ENCODE assay signal across 8 cellular contexts in genomic region chr6:139373154-139373927, GRCh38. TPM values are rescaled to one million over a fixed set of nuclear protein-coding genes. Genes with fewer than 3 reads are reported as not detected.
DNase-seq lines count a peak whose midpoint lies in the region; ATAC-seq and TF ChIP-seq lines count a peak whose summit lies in the region.

No MANE protein-coding gene starts in this region.

- peak in 5 of 6 experiments; percentile 16 to 56 (median 31) for TF ChIP-seq CTCF in Peyer's patch (IDR thresholded peaks at IDR 0.05)
- TF ChIP-seq CTCF in foreskin fibroblast (IDR thresholded peaks at IDR 0.05; ENCODE audit: low read depth, low read length): peak; percentile 7

- H3K9me3 ChIP-seq in Peyer's patch: no peaks in the 10 kb centered on the region

- peaks cover 0 to 15% (median 5%) of the 10 kb centered on the region in 4 donors for H3K4me1 ChIP-seq in Peyer's patch

- peaks cover 0 to 16% (median 0%) of the 10 kb centered on the region in 3 donors for H3K36me3 ChIP-seq in Peyer's patch

- H3K27ac ChIP-seq in Peyer's patch: peak overlapping the region; percentile 95 to 97 (median 96)
- H3K27ac ChIP-seq in temporal lobe (ENCODE audit: low read depth, low read length): peak overlapping the region; percentile 87

- no peaks in the 10 kb centered on the region for H3K27me3 ChIP-seq in Peyer's patch

- in situ Hi-C loops in GM18951 (cut with MboI; ENCODE audit: low sequenced_read_pairs, unreplicated experiment): loop anchor here (25.0 kb wide), 1 partner anchor 786 kb away; no protein-coding TSS in a partner anchor

- H3K4me3 ChIP-seq in Peyer's patch (peak overlapping the region; percentile 76 to 90 (median 76)), foreskin fibroblast (ENCODE audit: low read depth in 1 of 2, low read length in 2 of 2) (peak overlapping the region; percentile 68 to 89)

- peak; percentile 55 to 59 for DNase-seq in AML-193 (lab: John Stamatoyannopoulos, UW)
- DNase-seq in Peyer's patch: peak; percentile 61 to 86 (median 82)
- peak; percentile 90 for DNase-seq in activated effector memory CD4-positive, alpha-beta T cell treated with anti-CD3 and anti-CD28 coated beads, Interleukin-2, amount 50 U/mL, for 16 hours
- peak in 1 of 2 donors; percentile 64 for DNase-seq in foreskin fibroblast
- peak in 54 of 56 donors; percentile 21 to 80 (median 60) for DNase-seq in nucleus accumbens (lab: John Stamatoyannopoulos, UW)

- TF ChIP-seq POLR2A in GM18951 (IDR thresholded peaks at IDR 0.05; ENCODE audit: extremely low read depth, insufficient read depth, insufficient read length) (peak; percentile 39), Peyer's patch (IDR thresholded peaks at IDR 0.05) (no peak)

- peak; percentile 21 for ATAC-seq in HG03378 (IDR thresholded peaks at IDR 0.05; ENCODE audit: unreplicated experiment)

RNA-seq across cellular contexts. Expression of gene CITED2, which starts 1.1 kb away (rescaled TPM):
- total RNA-seq in Peyer's patch: 100 to 1,000 TPM in 1 of 4 donors, 10 to 100 TPM in 3; 67.7 to 122 (median 83.1) TPM
- total RNA-seq in temporal lobe: 31.5 TPM
